14 cellular contexts compared by ENCODE assay signal in the genomic region with DNA sequence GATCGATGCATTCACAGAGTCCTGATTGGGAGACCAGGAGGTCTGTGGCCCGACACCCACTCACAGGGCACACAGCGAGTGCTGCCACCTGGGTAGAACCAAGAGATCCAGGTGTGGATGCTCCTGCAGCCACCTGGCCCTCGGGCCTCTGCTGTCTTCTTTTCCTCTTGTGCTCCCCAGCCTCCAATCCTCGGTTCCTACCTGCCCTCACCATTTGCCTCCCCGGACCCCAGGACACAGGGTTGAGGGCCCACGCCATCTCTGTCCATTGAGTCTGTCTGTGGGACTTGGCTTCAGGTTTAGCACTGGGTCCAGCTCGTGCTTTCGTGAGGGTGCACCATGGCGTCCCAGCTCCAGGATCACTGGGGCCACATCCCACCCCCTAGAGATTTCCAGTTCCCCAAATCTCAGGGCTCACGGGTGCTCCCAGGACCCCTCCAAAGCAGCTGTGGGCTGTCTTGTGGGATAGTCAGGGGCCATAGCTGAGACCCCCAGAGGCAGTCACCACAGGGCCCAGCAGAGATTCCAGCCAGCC.
DNase-seq lines count a peak whose midpoint lies in the region; ATAC-seq and TF ChIP-seq lines count a peak whose summit lies in the region.
"Had no signal": no experiment of that assay in that cellular context is flagged by ENCODE, and none has a peak within 500 bp of the region (broad histone marks: within the 10 kb centered on the region; RNA-seq: fewer than 3 reads in every experiment).

No MANE protein-coding gene starts in this region.

- no peak overlapping the region for H3K4me3 ChIP-seq in lung
- H3K4me3 ChIP-seq: BLaER1 had no signal

- H3K27ac Mint-ChIP-seq in activated naive CD4-positive, alpha-beta T cell treated with anti-CD3 and anti-CD28 coated beads, Interleukin-2, amount 10 ng/mL, durations not matched to agents 7 days and 5 days: no peak overlapping the region
- no peak overlapping the region for H3K27ac Mint-ChIP-seq in activated naive CD4-positive, alpha-beta T cell treated with anti-CD3 and anti-CD28 coated beads for 36 hours
- H3K27ac Mint-ChIP-seq in type B pancreatic cell: no peak overlapping the region
- H3K27ac Mint-ChIP-seq in activated CD8-positive, alpha-beta T cell treated with anti-CD3 and anti-CD28 coated beads, Interleukin-2, amount 10 ng/mL, durations not matched to agents 7 days and 5 days: no peak overlapping the region
- no peak overlapping the region for H3K27ac Mint-ChIP-seq in activated T-helper 2 cell treated with anti-CD3 and anti-CD28 coated beads, Interferon-gamma antibody, Interleukin-2, Interleukin-4, amounts not matched to agents 10 μg/mL and 5 μg/mL and 100 μg/mL, durations not matched to agents 14 hours and 24 hours and 36 hours
- H3K27ac Mint-ChIP-seq: CD8-positive, alpha-beta T cell had no signal

- intact Hi-C loops in activated naive CD4-positive, alpha-beta T cell treated with anti-CD3 and anti-CD28 coated beads for 36 hours (cut with micrococcal nuclease): no loop called here
- intact Hi-C loops in activated T-helper 2 cell treated with anti-CD3 and anti-CD28 coated beads, Interferon-gamma antibody, Interleukin-2, Interleukin-4, amounts not matched to agents 10 μg/mL and 5 μg/mL and 100 μg/mL, durations not matched to agents 14 hours and 24 hours and 36 hours (cut with micrococcal nuclease): no loop called here

- no peaks in the 10 kb centered on the region for H3K27me3 ChIP-seq in lung (ENCODE audit: control insufficient read depth, insufficient read depth)
- H3K27me3 ChIP-seq: BLaER1 had no signal

- no peaks in the 10 kb centered on the region for H3K4me1 Mint-ChIP-seq in activated naive CD4-positive, alpha-beta T cell treated with anti-CD3 and anti-CD28 coated beads, Interleukin-2, amount 10 ng/mL, durations not matched to agents 7 days and 5 days
- no peaks in the 10 kb centered on the region for H3K4me1 Mint-ChIP-seq in activated naive CD4-positive, alpha-beta T cell treated with anti-CD3 and anti-CD28 coated beads for 36 hours (ENCODE audit: low read depth)
- H3K4me1 Mint-ChIP-seq in type B pancreatic cell (ENCODE audit: unreplicated experiment): no peaks in the 10 kb centered on the region
- no peaks in the 10 kb centered on the region for H3K4me1 Mint-ChIP-seq in activated CD8-positive, alpha-beta T cell treated with anti-CD3 and anti-CD28 coated beads, Interleukin-2, amount 10 ng/mL, durations not matched to agents 7 days and 5 days (ENCODE audit: low read depth)
- H3K4me1 Mint-ChIP-seq in activated T-helper 2 cell treated with anti-CD3 and anti-CD28 coated beads, Interferon-gamma antibody, Interleukin-2, Interleukin-4, amounts not matched to agents 10 μg/mL and 5 μg/mL and 100 μg/mL, durations not matched to agents 14 hours and 24 hours and 36 hours (ENCODE audit: low read depth): no peaks in the 10 kb centered on the region

- DNase-seq in activated naive CD4-positive, alpha-beta T cell treated with anti-CD3 and anti-CD28 coated beads, Interleukin-2, amount 10 ng/mL, durations not matched to agents 7 days and 5 days: peak; percentile 3
- DNase-seq in activated naive CD4-positive, alpha-beta T cell treated with anti-CD3 and anti-CD28 coated beads for 36 hours: no peak
- DNase-seq in lung (ENCODE audit: low spot score) (peak; percentile 11), type B pancreatic cell (ENCODE audit: extremely low spot score, unreplicated experiment) (peak; percentile 47)
- DNase-seq in activated CD8-positive, alpha-beta T cell treated with anti-CD3 and anti-CD28 coated beads, Interleukin-2, amount 10 ng/mL, durations not matched to agents 7 days and 5 days: no peak
- no peak for DNase-seq in activated T-helper 2 cell treated with anti-CD3 and anti-CD28 coated beads, Interferon-gamma antibody, Interleukin-2, Interleukin-4, amounts not matched to agents 10 μg/mL and 5 μg/mL and 100 μg/mL, durations not matched to agents 14 hours and 24 hours and 36 hours (ENCODE audit: low spot score)
- DNase-seq: KBM-7, NCI-H446, Right ventricle myocardium superior, SK-N-SH had no signal

- no peaks in the 10 kb centered on the region for H3K9me3 ChIP-seq in lung (ENCODE audit: control insufficient read depth in 2 of 2, insufficient read depth in 1 of 2, low read length in 1 of 2)
- H3K9me3 ChIP-seq: BLaER1, SK-N-SH had no signal

- H3K27me3 Mint-ChIP-seq in activated naive CD4-positive, alpha-beta T cell treated with anti-CD3 and anti-CD28 coated beads, Interleukin-2, amount 10 ng/mL, durations not matched to agents 7 days and 5 days: no peaks in the 10 kb centered on the region
- no peaks in the 10 kb centered on the region for H3K27me3 Mint-ChIP-seq in activated naive CD4-positive, alpha-beta T cell treated with anti-CD3 and anti-CD28 coated beads for 36 hours (ENCODE audit: low read depth)
- peaks cover 14% of the 10 kb centered on the region for H3K27me3 Mint-ChIP-seq in type B pancreatic cell
- no peaks in the 10 kb centered on the region for H3K27me3 Mint-ChIP-seq in activated CD8-positive, alpha-beta T cell treated with anti-CD3 and anti-CD28 coated beads, Interleukin-2, amount 10 ng/mL, durations not matched to agents 7 days and 5 days (ENCODE audit: low read depth)
- no peaks in the 10 kb centered on the region for H3K27me3 Mint-ChIP-seq in activated T-helper 2 cell treated with anti-CD3 and anti-CD28 coated beads, Interferon-gamma antibody, Interleukin-2, Interleukin-4, amounts not matched to agents 10 μg/mL and 5 μg/mL and 100 μg/mL, durations not matched to agents 14 hours and 24 hours and 36 hours (ENCODE audit: low read depth)

- no peak for ATAC-seq in lung (ENCODE audit: insufficient read depth, low FRiP score)
- ATAC-seq in activated CD8-positive, alpha-beta T cell treated with anti-CD3 and anti-CD28 coated beads, Interleukin-2, amount 10 ng/mL, durations not matched to agents 7 days and 5 days: no peak
- ATAC-seq: CD8-positive, alpha-beta T cell; HepG2 had no signal

- no peaks in the 10 kb centered on the region for H3K36me3 Mint-ChIP-seq in activated naive CD4-positive, alpha-beta T cell treated with anti-CD3 and anti-CD28 coated beads, Interleukin-2, amount 10 ng/mL, durations not matched to agents 7 days and 5 days
- no peaks in the 10 kb centered on the region for H3K36me3 Mint-ChIP-seq in activated naive CD4-positive, alpha-beta T cell treated with anti-CD3 and anti-CD28 coated beads for 36 hours (ENCODE audit: low read depth)
- H3K36me3 Mint-ChIP-seq in type B pancreatic cell: no peaks in the 10 kb centered on the region
- H3K36me3 Mint-ChIP-seq in activated CD8-positive, alpha-beta T cell treated with anti-CD3 and anti-CD28 coated beads, Interleukin-2, amount 10 ng/mL, durations not matched to agents 7 days and 5 days (ENCODE audit: low read depth): no peaks in the 10 kb centered on the region
- no peaks in the 10 kb centered on the region for H3K36me3 Mint-ChIP-seq in activated T-helper 2 cell treated with anti-CD3 and anti-CD28 coated beads, Interferon-gamma antibody, Interleukin-2, Interleukin-4, amounts not matched to agents 10 μg/mL and 5 μg/mL and 100 μg/mL, durations not matched to agents 14 hours and 24 hours and 36 hours (ENCODE audit: low read depth)
- H3K36me3 Mint-ChIP-seq: CD8-positive, alpha-beta T cell had no signal

- TF ChIP-seq CTCF in VCaP (conservative IDR thresholded peaks at IDR 0.05) (no peak), lung (IDR thresholded peaks at IDR 0.05; ENCODE audit: control extremely low read depth, extremely low read depth) (no peak), type B pancreatic cell (conservative IDR thresholded peaks at IDR 0.05) (no peak)

- H3K27ac ChIP-seq in VCaP (peak overlapping the region; percentile 23; the same call in 1 of the 2 replicates), lung (ENCODE audit: low read depth in 1 of 2, low read length in 1 of 2) (no peak overlapping the region)
- H3K27ac ChIP-seq: BLaER1 had no signal

- POLR2A ChIA-PET in activated CD8-positive, alpha-beta T cell treated with anti-CD3 and anti-CD28 coated beads, Interleukin-2, amount 10 ng/mL, durations not matched to agents 7 days and 5 days (lab: Charles Lee): no interaction called here

- 89 to 91% methylated on average over 11 of the region's 11 CpGs for WGBS in lung, 2 donors

- no peak overlapping the region for H3K4me3 Mint-ChIP-seq in activated naive CD4-positive, alpha-beta T cell treated with anti-CD3 and anti-CD28 coated beads, Interleukin-2, amount 10 ng/mL, durations not matched to agents 7 days and 5 days
- H3K4me3 Mint-ChIP-seq in activated naive CD4-positive, alpha-beta T cell treated with anti-CD3 and anti-CD28 coated beads for 36 hours: no peak overlapping the region
- H3K4me3 Mint-ChIP-seq in type B pancreatic cell: no peak overlapping the region
- no peak overlapping the region for H3K4me3 Mint-ChIP-seq in activated CD8-positive, alpha-beta T cell treated with anti-CD3 and anti-CD28 coated beads, Interleukin-2, amount 10 ng/mL, durations not matched to agents 7 days and 5 days
- H3K4me3 Mint-ChIP-seq in activated T-helper 2 cell treated with anti-CD3 and anti-CD28 coated beads, Interferon-gamma antibody, Interleukin-2, Interleukin-4, amounts not matched to agents 10 μg/mL and 5 μg/mL and 100 μg/mL, durations not matched to agents 14 hours and 24 hours and 36 hours (ENCODE audit: low read depth): no peak overlapping the region
- H3K4me3 Mint-ChIP-seq: CD8-positive, alpha-beta T cell had no signal

- CTCF ChIA-PET in activated naive CD4-positive, alpha-beta T cell treated with anti-CD3 and anti-CD28 coated beads, Interleukin-2, amount 10 ng/mL, durations not matched to agents 7 days and 5 days (lab: Charles Lee): no interaction called here
- CTCF ChIA-PET in activated naive CD4-positive, alpha-beta T cell treated with anti-CD3 and anti-CD28 coated beads for 36 hours (lab: Charles Lee): no interaction called here
- CTCF ChIA-PET in activated CD8-positive, alpha-beta T cell treated with anti-CD3 and anti-CD28 coated beads, Interleukin-2, amount 10 ng/mL, durations not matched to agents 7 days and 5 days (lab: Charles Lee): no interaction called here

- H3K9me3 Mint-ChIP-seq in activated naive CD4-positive, alpha-beta T cell treated with anti-CD3 and anti-CD28 coated beads, Interleukin-2, amount 10 ng/mL, durations not matched to agents 7 days and 5 days: no peaks in the 10 kb centered on the region
- H3K9me3 Mint-ChIP-seq in activated naive CD4-positive, alpha-beta T cell treated with anti-CD3 and anti-CD28 coated beads for 36 hours: no peaks in the 10 kb centered on the region
- H3K9me3 Mint-ChIP-seq in type B pancreatic cell: no peaks in the 10 kb centered on the region
- H3K9me3 Mint-ChIP-seq in activated CD8-positive, alpha-beta T cell treated with anti-CD3 and anti-CD28 coated beads, Interleukin-2, amount 10 ng/mL, durations not matched to agents 7 days and 5 days (ENCODE audit: insufficient read depth): no peaks in the 10 kb centered on the region
- H3K9me3 Mint-ChIP-seq in activated T-helper 2 cell treated with anti-CD3 and anti-CD28 coated beads, Interferon-gamma antibody, Interleukin-2, Interleukin-4, amounts not matched to agents 10 μg/mL and 5 μg/mL and 100 μg/mL, durations not matched to agents 14 hours and 24 hours and 36 hours: no peaks in the 10 kb centered on the region
- H3K9me3 Mint-ChIP-seq: CD8-positive, alpha-beta T cell had no signal

- H3K36me3 ChIP-seq in lung (ENCODE audit: control insufficient read depth in 2 of 2, insufficient read depth in 2 of 2, low read length in 2 of 2): no peaks in the 10 kb centered on the region
- H3K36me3 ChIP-seq: BLaER1 had no signal

- H3K4me1 ChIP-seq in lung (ENCODE audit: control insufficient read depth in 2 of 2, insufficient read depth in 2 of 2, low read length in 2 of 2): no peaks in the 10 kb centered on the region

Comparison
In these comparisons a context has a peak if more than half of its experiments do, and no peak if none do; other contexts are left out.
1. DNase-seq: peak in activated naive CD4-positive, alpha-beta T cell treated with anti-CD3 and anti-CD28 coated beads, Interleukin-2, amount 10 ng/mL, durations not matched to agents 7 days and 5 days (single experiment), lung (single experiment) and type B pancreatic cell (single experiment); none in activated naive CD4-positive, alpha-beta T cell treated with anti-CD3 and anti-CD28 coated beads for 36 hours (single experiment), activated CD8-positive, alpha-beta T cell treated with anti-CD3 and anti-CD28 coated beads, Interleukin-2, amount 10 ng/mL, durations not matched to agents 7 days and 5 days (single experiment) and activated T-helper 2 cell treated with anti-CD3 and anti-CD28 coated beads, Interferon-gamma antibody, Interleukin-2, Interleukin-4, amounts not matched to agents 10 μg/mL and 5 μg/mL and 100 μg/mL, durations not matched to agents 14 hours and 24 hours and 36 hours (single experiment).